ENCODE assay signal across 9 cellular contexts in genomic region chr15:29089731-29090616, GRCh38.
DNase-seq lines count a peak whose midpoint lies in the region; ATAC-seq and TF ChIP-seq lines count a peak whose summit lies in the region.
"Had no signal": no experiment of that assay in that cellular context is flagged by ENCODE, and none has a peak within 500 bp of the region (broad histone marks: within the 10 kb centered on the region; RNA-seq: fewer than 3 reads in every experiment).

No MANE protein-coding gene starts in this region.

- no peak overlapping the region for H3K4me3 Mint-ChIP-seq in chondrocyte (ENCODE audit: unreplicated experiment)

- no peaks in the 10 kb centered on the region for H3K36me3 Mint-ChIP-seq in chondrocyte (ENCODE audit: low read depth)

- no peaks in the 10 kb centered on the region for H3K27me3 Mint-ChIP-seq in chondrocyte (ENCODE audit: low read depth)

- peak; percentile 7 for DNase-seq in NCI-H2227 (lab: John Stamatoyannopoulos, UW; ENCODE audit: unreplicated experiment)
- DNase-seq in NCI-H2227 treated with DMSO at 0.1 percent for 48 hours (lab: John Stamatoyannopoulos, UW), result no peak
- DNase-seq in RPMI7951 (ENCODE audit: low read depth), result peak; percentile 11
- DNase-seq in chondrocyte (ENCODE audit: low spot score), result peak; percentile 72
- peak; percentile 53 for DNase-seq in retina
- DNase-seq in left lobe of liver (ENCODE audit: low spot score), result no peak
- no peak for DNase-seq in HT-29 (ENCODE audit: low spot score)
- DNase-seq: NCI-H1092 treated with DMSO at 0.1 percent for 48 hours had no signal

- H3K4me1 Mint-ChIP-seq in chondrocyte (ENCODE audit: low read depth), result no peaks in the 10 kb centered on the region

- H3K9me3 Mint-ChIP-seq in chondrocyte (ENCODE audit: low read depth), result peaks cover 3% of the 10 kb centered on the region

- ATAC-seq in left lobe of liver, result no peak
- no peak for ATAC-seq in GM21360 (IDR thresholded peaks at IDR 0.05; ENCODE audit: unreplicated experiment)

- peak; percentile 73 for TF ChIP-seq CTCF in chondrocyte (IDR thresholded peaks at IDR 0.05)

- H3K27ac Mint-ChIP-seq in chondrocyte (ENCODE audit: unreplicated experiment), result no peak overlapping the region

Comparison
In these comparisons a context has a peak if more than half of its experiments do, and no peak if none do; other contexts are left out.
1. DNase-seq: peak in NCI-H2227 (single experiment), RPMI7951 (single experiment), chondrocyte (single experiment) and retina (single experiment); none in NCI-H2227 treated with DMSO at 0.1 percent for 48 hours (single experiment), left lobe of liver (single experiment) and HT-29 (single experiment).